In the genomic region with DNA sequence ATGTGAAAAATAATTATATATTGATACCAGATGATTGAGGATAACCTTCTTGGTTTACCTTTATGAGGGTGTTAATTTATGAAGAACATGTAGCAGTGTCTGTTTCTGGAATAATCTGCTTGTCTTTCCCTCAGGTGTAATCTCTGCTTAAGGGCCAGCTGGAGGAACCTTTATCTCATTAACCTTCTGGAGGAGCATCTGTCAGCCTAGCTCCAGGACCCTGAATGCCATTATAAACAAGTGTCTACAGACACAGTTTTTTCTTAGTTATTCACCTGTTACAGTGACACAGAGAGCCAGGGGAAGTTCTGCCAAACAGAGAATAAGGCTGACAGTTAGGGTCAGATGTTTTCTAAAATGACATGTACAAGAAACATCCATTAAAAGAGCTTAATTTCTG, we compare ENCODE assay signal across 18 cellular contexts. TPM values are rescaled to one million over a fixed set of nuclear protein-coding genes. Genes with fewer than 3 reads are reported as not detected.
DNase-seq lines count a peak whose midpoint lies in the region; ATAC-seq and TF ChIP-seq lines count a peak whose summit lies in the region.
"Had no signal": no experiment of that assay in that cellular context is flagged by ENCODE, and none has a peak within 500 bp of the region (broad histone marks: within the 10 kb centered on the region; RNA-seq: fewer than 3 reads in every experiment).

A gene with protein sequence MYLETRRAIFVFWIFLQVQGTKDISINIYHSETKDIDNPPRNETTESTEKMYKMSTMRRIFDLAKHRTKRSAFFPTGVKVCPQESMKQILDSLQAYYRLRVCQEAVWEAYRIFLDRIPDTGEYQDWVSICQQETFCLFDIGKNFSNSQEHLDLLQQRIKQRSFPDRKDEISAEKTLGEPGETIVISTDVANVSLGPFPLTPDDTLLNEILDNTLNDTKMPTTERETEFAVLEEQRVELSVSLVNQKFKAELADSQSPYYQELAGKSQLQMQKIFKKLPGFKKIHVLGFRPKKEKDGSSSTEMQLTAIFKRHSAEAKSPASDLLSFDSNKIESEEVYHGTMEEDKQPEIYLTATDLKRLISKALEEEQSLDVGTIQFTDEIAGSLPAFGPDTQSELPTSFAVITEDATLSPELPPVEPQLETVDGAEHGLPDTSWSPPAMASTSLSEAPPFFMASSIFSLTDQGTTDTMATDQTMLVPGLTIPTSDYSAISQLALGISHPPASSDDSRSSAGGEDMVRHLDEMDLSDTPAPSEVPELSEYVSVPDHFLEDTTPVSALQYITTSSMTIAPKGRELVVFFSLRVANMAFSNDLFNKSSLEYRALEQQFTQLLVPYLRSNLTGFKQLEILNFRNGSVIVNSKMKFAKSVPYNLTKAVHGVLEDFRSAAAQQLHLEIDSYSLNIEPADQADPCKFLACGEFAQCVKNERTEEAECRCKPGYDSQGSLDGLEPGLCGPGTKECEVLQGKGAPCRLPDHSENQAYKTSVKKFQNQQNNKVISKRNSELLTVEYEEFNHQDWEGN (minus strand): TSS at position 101 of the 400 bp plus-strand sequence. CDS start 174 bp downstream, outside the sequence.

- DNase-seq in DMS 273 (lab: John Stamatoyannopoulos, UW; ENCODE audit: unreplicated experiment), result peak; percentile 2
- DNase-seq in DMS 273 treated with DMSO at 0.1 percent for 48 hours (lab: John Stamatoyannopoulos, UW), result no peak
- DNase-seq in G401 (ENCODE audit: low spot score), result peak; percentile 2
- peak; percentile 89 for DNase-seq in NCI-H82 (lab: John Stamatoyannopoulos, UW)
- DNase-seq in cerebellar cortex (ENCODE audit: low spot score), result peak; percentile 3
- DNase-seq in HCEC 1CT, result no peak
- no peak for DNase-seq in NCI-H526 (lab: John Stamatoyannopoulos, UW)
- DNase-seq: Calu3; CD8-positive, alpha-beta T cell; GDM1; H7; KBM-7 had no signal

- no peaks in the 10 kb centered on the region for H3K36me3 ChIP-seq in gastroesophageal sphincter
- H3K36me3 ChIP-seq: BLaER1 had no signal

- H3K4me3 ChIP-seq in gastroesophageal sphincter, result no peak within 1 kb of the TSS
- H3K4me3 ChIP-seq: BLaER1, GM23338 had no signal

- no peaks in the 10 kb centered on the region for H3K27me3 ChIP-seq in gastroesophageal sphincter
- H3K27me3 ChIP-seq: BLaER1 had no signal

- H3K9me3 ChIP-seq in gastroesophageal sphincter, result peaks cover 0 to 5% (median 0%) of the 10 kb centered on the region in 3 donors

- no peak within 1 kb of the TSS for H3K27ac ChIP-seq in gastroesophageal sphincter
- H3K27ac ChIP-seq: 22Rv1, BLaER1 had no signal

- TF ChIP-seq POLR2A in gastroesophageal sphincter (IDR thresholded peaks at IDR 0.05), result no peak

- TF ChIP-seq EP300 in gastroesophageal sphincter (IDR thresholded peaks at IDR 0.05), result no peak

- no peak for ATAC-seq in gastroesophageal sphincter
- ATAC-seq: CD8-positive, alpha-beta T cell; GM23338; HepG2 had no signal

- H3K4me1 ChIP-seq in gastroesophageal sphincter, result no peaks in the 10 kb centered on the region
- H3K4me1 ChIP-seq: BLaER1 had no signal

- TF ChIP-seq CTCF in gastroesophageal sphincter (IDR thresholded peaks at IDR 0.05), result no peak

- in situ Hi-C loops in G401 (cut with HindIII; ENCODE audit: low sequenced_read_pairs), result no loop called here

RNA-seq across cellular contexts. Expression of the gene that starts here (rescaled TPM):
- not detected in 2 replicates for total RNA-seq in G401 (2014; rRNA removed; shearing (Covaris generic))
- under 1 TPM in 2 of 4 donors, not detected in 2; 0.42 to 0.54 TPM for total RNA-seq in gastroesophageal sphincter
- total RNA-seq: A673; Calu3; CD8-positive, alpha-beta T cell; GM23338; H7; HepG2 had no signal

Comparison
In these comparisons a context has a peak if more than half of its experiments do, and no peak if none do; other contexts are left out.
1. DNase-seq: peak in DMS 273 (single experiment), NCI-H82 (single experiment) and cerebellar cortex (single experiment); none in DMS 273 treated with DMSO at 0.1 percent for 48 hours (single experiment), HCEC 1CT (single experiment) and NCI-H526 (0 of 2).
2. Peak in DNase-seq in G401; RNA of the gene not detected or under 1 TPM.